In the genomic region with DNA sequence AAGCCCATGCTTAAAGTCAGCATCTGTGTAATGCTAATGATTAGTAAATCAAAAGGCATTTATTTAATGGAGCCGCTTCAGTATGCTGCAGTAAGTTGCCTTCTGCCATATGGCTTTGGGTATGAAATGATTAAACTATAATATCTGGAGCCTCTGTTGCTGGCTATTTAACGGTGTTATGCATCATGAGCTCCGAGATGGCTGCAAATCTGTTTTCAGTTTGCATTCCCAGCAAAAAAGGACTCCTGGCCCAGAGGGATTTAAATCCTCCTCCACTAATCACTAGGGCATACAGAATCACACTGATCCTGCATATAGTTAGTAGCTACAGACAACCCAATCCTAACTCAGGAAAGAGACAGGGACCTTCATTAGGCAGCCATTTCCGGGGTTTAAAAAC, we compare ENCODE assay signal across 36 cellular contexts.
DNase-seq lines count a peak whose midpoint lies in the region; ATAC-seq, FAIRE-seq and TF ChIP-seq lines count a peak whose summit lies in the region.
"Had no signal": no experiment of that assay in that cellular context is flagged by ENCODE, and none has a peak within 500 bp of the region (broad histone marks: within the 10 kb centered on the region; RNA-seq: fewer than 3 reads in every experiment).

No MANE protein-coding gene starts in this region.

- no peak overlapping the region for H3K4me3 Mint-ChIP-seq in nephron
- H3K4me3 Mint-ChIP-seq in activated naive CD8-positive, alpha-beta T cell treated with anti-CD3 and anti-CD28 coated beads for 36 hours: no peak overlapping the region
- H3K4me3 Mint-ChIP-seq: activated naive CD8-positive, alpha-beta T cell treated with anti-CD3 and anti-CD28 coated beads, Interleukin-2, amount 10 ng/mL, durations not matched to agents 7 days and 5 days; naive B cell had no signal

- H3K36me3 ChIP-seq in K562 (ENCODE audit: control insufficient read depth, insufficient read depth, low read length): no peaks in the 10 kb centered on the region
- H3K36me3 ChIP-seq: ascending aorta, cardiac muscle cell, heart right ventricle, MG63, sigmoid colon, tibial nerve had no signal

- no peaks in the 10 kb centered on the region for H3K9me3 ChIP-seq in K562 (replicated peaks; ENCODE audit: control insufficient read depth, insufficient read depth, low read depth, low read length)
- H3K9me3 ChIP-seq: ascending aorta, heart right ventricle, MG63, sigmoid colon, tibial nerve had no signal

- no peaks in the 10 kb centered on the region for H3K27me3 Mint-ChIP-seq in nephron (ENCODE audit: low read depth)
- no peaks in the 10 kb centered on the region for H3K27me3 Mint-ChIP-seq in activated naive CD8-positive, alpha-beta T cell treated with anti-CD3 and anti-CD28 coated beads for 36 hours
- H3K27me3 Mint-ChIP-seq: activated naive CD8-positive, alpha-beta T cell treated with anti-CD3 and anti-CD28 coated beads, Interleukin-2, amount 10 ng/mL, durations not matched to agents 7 days and 5 days; naive B cell had no signal

- no peak for TF ChIP-seq CTCF in K562 (IDR thresholded peaks at IDR 0.05 in 2 of 3, conservative IDR thresholded peaks at IDR 0.05 in 1 of 3; ENCODE audit: insufficient read depth in 2 of 3, low read depth in 1 of 3, low read length in 3 of 3)
- TF ChIP-seq CTCF in nephron (IDR thresholded peaks at IDR 0.05; ENCODE audit: unreplicated experiment in 3 of 3): no peak

- H3K9me3 Mint-ChIP-seq in nephron: no peaks in the 10 kb centered on the region
- no peaks in the 10 kb centered on the region for H3K9me3 Mint-ChIP-seq in activated naive CD8-positive, alpha-beta T cell treated with anti-CD3 and anti-CD28 coated beads for 36 hours
- H3K9me3 Mint-ChIP-seq: activated naive CD8-positive, alpha-beta T cell treated with anti-CD3 and anti-CD28 coated beads, Interleukin-2, amount 10 ng/mL, durations not matched to agents 7 days and 5 days; naive B cell had no signal

- no peaks in the 10 kb centered on the region for H3K36me3 Mint-ChIP-seq in nephron (ENCODE audit: low read depth)
- H3K36me3 Mint-ChIP-seq in activated naive CD8-positive, alpha-beta T cell treated with anti-CD3 and anti-CD28 coated beads for 36 hours: no peaks in the 10 kb centered on the region
- H3K36me3 Mint-ChIP-seq: naive B cell had no signal

- intact Hi-C loops in K562 (cut with micrococcal nuclease): no loop called here

- TF ChIP-seq RAD21 in K562 (CRISPR knock-in tag; conservative IDR thresholded peaks at IDR 0.05 in 1 of 2, IDR thresholded peaks at IDR 0.05 in 1 of 2): no peak

- no peak overlapping the region for H3K9ac ChIP-seq in K562 (ENCODE audit: insufficient read depth in 1 of 2, low read depth in 2 of 2, low read length in 2 of 2)
- H3K9ac ChIP-seq: KMS-11 had no signal

- BruUV-seq in K562 (replicated peaks; lab: Mats Ljungman, UMichigan): no TSS peak

- no peak for ATAC-seq in K562
- ATAC-seq in HG02759 (IDR thresholded peaks at IDR 0.05; ENCODE audit: unreplicated experiment): no peak
- ATAC-seq: heart right ventricle, left ventricle myocardium superior had no signal

- 48% methylated on average over 4 of the region's 4 CpGs for WGBS in K562 (ENCODE audit: insufficient coverage, low coverage, missing lambda C conversion rate)

- H3K4me1 Mint-ChIP-seq in nephron: peaks cover 16% of the 10 kb centered on the region
- peaks cover 4% of the 10 kb centered on the region for H3K4me1 Mint-ChIP-seq in activated naive CD8-positive, alpha-beta T cell treated with anti-CD3 and anti-CD28 coated beads for 36 hours

- no peak overlapping the region for H3K4me3 ChIP-seq in K562
- H3K4me3 ChIP-seq: ascending aorta, cardiac muscle cell, heart right ventricle, MG63, sigmoid colon, tibial nerve had no signal

- TF ChIP-seq EP300 in K562 (IDR thresholded peaks at IDR 0.05; ENCODE audit: low read length): no peak

- DNase-seq in D341Med (ENCODE audit: low spot score) (peak; percentile 72), NCI-H1694 treated with DMSO at 0.1 percent for 48 hours (lab: John Stamatoyannopoulos, UW) (peak; percentile 82), K562 (ENCODE audit: extremely low read depth in 1 of 4, low spot score in 3 of 4) (no peak), mesenteric fat pad (ENCODE audit: low spot score) (no peak)
- DNase-seq in activated naive CD8-positive, alpha-beta T cell treated with anti-CD3 and anti-CD28 coated beads for 36 hours: no peak
- no peak for DNase-seq in activated naive CD4-positive, alpha-beta T cell (lab: John Stamatoyannopoulos, UW)
- DNase-seq: activated CD4-positive, alpha-beta T cell treated with anti-CD3 and anti-CD28 coated beads for 48 hours; activated effector memory CD4-positive, alpha-beta T cell treated with Interleukin-2 at 50 U/mL for 16 hours; activated naive CD8-positive, alpha-beta T cell treated with anti-CD3 and anti-CD28 coated beads, Interleukin-2, amount 10 ng/mL, durations not matched to agents 7 days and 5 days; C1 segment of cervical spinal cord; DMS79 treated with DMSO at 0.1 percent for 48 hours; effector CD8-positive, alpha-beta T cell; foreskin melanocyte; heart right ventricle; kidney; left ventricle myocardium superior; MG63; midbrain; naive B cell; NCI-H1105 treated with DMSO at 0.1 percent for 48 hours; NCI-H2081; NCI-H345; NCI-H774; SIG-M5; sigmoid colon; stimulated activated CD4-positive, alpha-beta T cell treated with anti-CD3 and anti-CD28 coated beads, Interleukin-4, amount 100 ng/mL, for 24 hours; T-helper 9 cell had no signal

- no peak overlapping the region for H3K27ac ChIP-seq in K562 (ENCODE audit: extremely low read depth, low read depth, low read length)
- H3K27ac ChIP-seq: ascending aorta, cardiac muscle cell, epithelial cell of prostate, heart right ventricle, KMS-11, sigmoid colon, tibial nerve had no signal

- no peak for FAIRE-seq in K562 (lab: Jason Lieb, UNC)
- FAIRE-seq: colon, H54, kidney had no signal

- no peaks in the 10 kb centered on the region for H4K20me1 ChIP-seq in K562 (replicated peaks; ENCODE audit: control insufficient read depth, insufficient read depth, low read length)

- no peak overlapping the region for H3K4me2 ChIP-seq in K562 (ENCODE audit: insufficient read depth, low read length)
- H3K4me2 ChIP-seq: KMS-11 had no signal

- no peak for TF ChIP-seq POLR2A in K562 (conservative IDR thresholded peaks at IDR 0.05)

- H2AFZ ChIP-seq in K562 (ENCODE audit: low read depth, low read length): 0 out of 2 replicates have a peak overlapping the region, but pooled peaks have one; percentile 11

- in situ Hi-C loops in K562 (cut with MboI): no loop called here

- POLR2A ChIA-PET in K562 (lab: Yijun Ruan, JAX): interaction anchor here (0.7 to 1.1 kb wide), 2 partner anchors 122 to 143 kb away, joined by 3 to 4 read pairs; no protein-coding TSS in a partner anchor

- H3K9me1 ChIP-seq in K562 (ENCODE audit: control insufficient read depth, insufficient read depth, low read length): no peaks in the 10 kb centered on the region

- no peaks in the 10 kb centered on the region for H3K79me2 ChIP-seq in K562 (ENCODE audit: control insufficient read depth, insufficient read depth, low read length)

- CTCF ChIA-PET in K562 (lab: Yijun Ruan, JAX; ENCODE audit: low intra/inter-chr PET ratio): no interaction called here

- peak overlapping the region; percentile 87 to 94 (median 93) for H3K27ac Mint-ChIP-seq in nephron
- no peak overlapping the region for H3K27ac Mint-ChIP-seq in activated naive CD8-positive, alpha-beta T cell treated with anti-CD3 and anti-CD28 coated beads for 36 hours
- H3K27ac Mint-ChIP-seq: activated naive CD8-positive, alpha-beta T cell treated with anti-CD3 and anti-CD28 coated beads, Interleukin-2, amount 10 ng/mL, durations not matched to agents 7 days and 5 days; naive B cell had no signal

- peaks cover 0 to 4% of the 10 kb centered on the region in 2 experiments; a peak in 1 of 5 replicates for H3K4me1 ChIP-seq in K562 (replicated peaks in 1 of 2; ENCODE audit: control insufficient read depth in 2 of 2, insufficient read depth in 2 of 2, low read length in 2 of 2)
- H3K4me1 ChIP-seq: ascending aorta had no signal

- no peaks in the 10 kb centered on the region for H3K27me3 ChIP-seq in K562 (ENCODE audit: control insufficient read depth in 2 of 2, insufficient read depth in 2 of 2, low read length in 2 of 2)
- H3K27me3 ChIP-seq: ascending aorta, cardiac muscle cell, heart right ventricle, MG63, sigmoid colon, tibial nerve had no signal

TF ChIP-seq in K562, 482 proteins besides CTCF, POLR2A, EP300 and RAD21:
- TF ChIP-seq ZNF778 (CRISPR knock-in tag; IDR thresholded peaks at IDR 0.05) (no peak), TGIF2 (CRISPR knock-in tag; IDR thresholded peaks at IDR 0.05) (no peak), ZNF140 (CRISPR knock-in tag; IDR thresholded peaks at IDR 0.05) (no peak), FOS (IDR thresholded peaks at IDR 0.05; ENCODE audit: extremely low read depth, insufficient read length) (no peak), ERF (CRISPR knock-in tag; IDR thresholded peaks at IDR 0.05) (no peak), ZFP1 (CRISPR knock-in tag; IDR thresholded peaks at IDR 0.05) (no peak), NFATC3 (IDR thresholded peaks at IDR 0.05) (no peak), ZNF354B (CRISPR knock-in tag; IDR thresholded peaks at IDR 0.05) (no peak), ZNF561 (CRISPR knock-in tag; conservative IDR thresholded peaks at IDR 0.05) (no peak), SNIP1 (IDR thresholded peaks at IDR 0.05; ENCODE audit: low read depth) (no peak), RBM14 (IDR thresholded peaks at IDR 0.05; ENCODE audit: borderline replicate concordance, insufficient read depth, low read depth, low read length) (no peak), SMAD2 (IDR thresholded peaks at IDR 0.05; ENCODE audit: low read depth, low read length) (no peak)
TF ChIP-seq in K562: peak in this region for 0.

Comparison
In these comparisons a context has a peak if more than half of its experiments do, and no peak if none do; other contexts are left out.
1. DNase-seq: peak in D341Med (single experiment) and NCI-H1694 treated with DMSO at 0.1 percent for 48 hours (single experiment); none in K562 (0 of 4), mesenteric fat pad (single experiment), activated naive CD8-positive, alpha-beta T cell treated with anti-CD3 and anti-CD28 coated beads for 36 hours (single experiment) and activated naive CD4-positive, alpha-beta T cell (0 of 4).